In the genomic region with DNA sequence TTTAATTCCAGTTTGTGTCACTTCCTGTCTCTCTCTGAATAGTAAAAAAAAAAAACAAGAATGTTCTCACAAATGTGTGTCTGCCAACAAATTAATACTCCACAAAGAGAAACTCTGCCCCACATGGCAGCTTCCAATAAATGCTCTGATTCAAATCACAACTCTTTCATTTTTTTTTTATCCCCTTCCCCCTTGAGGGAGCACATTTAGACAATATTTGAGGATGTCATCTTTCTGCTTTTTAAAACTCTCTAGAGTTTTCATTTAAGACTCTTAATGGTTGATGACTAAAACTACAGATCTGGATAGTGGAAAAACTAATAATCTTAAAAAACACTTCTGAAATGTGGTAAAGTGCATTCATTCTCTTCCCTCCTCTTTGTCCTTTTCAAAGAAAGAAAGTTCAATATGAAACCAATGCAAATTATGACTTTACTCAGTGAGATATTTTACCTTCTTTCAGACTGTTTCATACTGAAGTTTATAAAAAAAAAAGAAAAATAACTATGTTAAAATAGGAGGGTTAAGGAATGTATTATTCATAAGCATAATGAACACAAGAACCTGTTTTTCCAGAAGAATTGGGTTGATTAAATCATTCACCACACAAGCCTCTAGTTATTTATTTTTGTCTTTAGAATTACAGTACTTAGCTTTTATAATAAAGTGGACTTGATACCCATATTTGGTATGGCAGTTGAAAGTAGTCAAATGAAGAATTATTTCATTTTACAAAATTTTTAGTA, we compare ENCODE assay signal across 8 cellular contexts. TPM values are rescaled to one million over a fixed set of nuclear protein-coding genes. Genes with fewer than 3 reads are reported as not detected.
DNase-seq lines count a peak whose midpoint lies in the region; ATAC-seq and TF ChIP-seq lines count a peak whose summit lies in the region.

No MANE protein-coding gene starts in this region.

- ATAC-seq in activated CD4-positive, alpha-beta T cell treated with anti-CD3 and anti-CD28 coated beads for 36 hours, result peak; percentile 78
- ATAC-seq in HG02981 (IDR thresholded peaks at IDR 0.05; ENCODE audit: unreplicated experiment) (peak; percentile 42), WTC11 (no peak)

- intact Hi-C loops in activated CD4-positive, alpha-beta T cell treated with anti-CD3 and anti-CD28 coated beads for 36 hours (cut with DNase I, micrococcal nuclease), result loop anchor here (1.0 to 5.0 kb wide), 17 partner anchors 18 to 872 kb away; a partner anchor contains a TSS
- intact Hi-C loops in sigmoid colon (cut with DNase I), result loop anchor here (5.0 kb wide), 2 partner anchors 42 to 48 kb away; a partner anchor contains a TSS

- H3K27me3 ChIP-seq in sigmoid colon, result no peaks in the 10 kb centered on the region

- peaks cover 0 to 5% (median 0%) of the 10 kb centered on the region in 4 donors for H3K36me3 ChIP-seq in sigmoid colon

- H3K4me3 Mint-ChIP-seq in activated CD4-positive, alpha-beta T cell treated with anti-CD3 and anti-CD28 coated beads for 36 hours, result peak overlapping the region; percentile 59
- H3K4me3 Mint-ChIP-seq in WTC11, result no peak overlapping the region

- H3K4me3 ChIP-seq in fibroblast of the aortic adventitia (ENCODE audit: low read depth, low read length), result no peak overlapping the region
- H3K4me3 ChIP-seq in sigmoid colon, result no peak overlapping the region

- TF ChIP-seq CTCF in WTC11 (IDR thresholded peaks at IDR 0.05) (no peak), fibroblast of the aortic adventitia (IDR thresholded peaks at IDR 0.05; ENCODE audit: insufficient read depth, low read length) (peak; percentile 32), sigmoid colon (IDR thresholded peaks at IDR 0.05) (peak in 1 of 4 experiments; percentile 10)

- peaks cover 0 to 57% (median 43%) of the 10 kb centered on the region in 4 donors for H3K4me1 ChIP-seq in sigmoid colon

- CTCF ChIA-PET in activated CD4-positive, alpha-beta T cell treated with anti-CD3 and anti-CD28 coated beads for 36 hours (lab: Charles Lee), result interaction anchor here (0.6 to 2.6 kb wide), 14 partner anchors 10 to 109 kb away, joined by 3 to 13 read pairs (median 4); no protein-coding TSS in a partner anchor
- CTCF ChIA-PET in WTC11 (lab: Charles Lee), result interaction anchor here (0.7 kb wide), 1 partner anchor 480 kb away, joined by 3 read pairs; no protein-coding TSS in a partner anchor

- H3K9me3 Mint-ChIP-seq in activated CD4-positive, alpha-beta T cell treated with anti-CD3 and anti-CD28 coated beads for 36 hours (ENCODE audit: low read depth), result no peaks in the 10 kb centered on the region
- H3K9me3 Mint-ChIP-seq in WTC11, result no peaks in the 10 kb centered on the region

- peak overlapping the region; percentile 98 for H3K27ac Mint-ChIP-seq in activated CD4-positive, alpha-beta T cell treated with anti-CD3 and anti-CD28 coated beads for 36 hours
- peak overlapping the region; percentile 67 for H3K27ac Mint-ChIP-seq in WTC11

- no peak for TF ChIP-seq POLR2A in sigmoid colon (IDR thresholded peaks at IDR 0.05)

- POLR2A ChIA-PET in activated CD4-positive, alpha-beta T cell treated with anti-CD3 and anti-CD28 coated beads for 36 hours (lab: Charles Lee), result interaction anchor here (0.6 to 2.6 kb wide), 12 partner anchors 10 to 242 kb away, joined by 3 to 17 read pairs (median 8); a partner anchor contains a TSS
- POLR2A ChIA-PET in WTC11 (lab: Charles Lee), result no interaction called here

- H3K4me1 Mint-ChIP-seq in activated CD4-positive, alpha-beta T cell treated with anti-CD3 and anti-CD28 coated beads for 36 hours, result peaks cover 71% of the 10 kb centered on the region
- peaks cover 10% of the 10 kb centered on the region for H3K4me1 Mint-ChIP-seq in WTC11

- no peaks in the 10 kb centered on the region for H3K9me3 ChIP-seq in sigmoid colon

- DNase-seq in activated CD4-positive, alpha-beta T cell treated with anti-CD3 and anti-CD28 coated beads for 36 hours, result peak; percentile 51
- no peak for DNase-seq in activated CD4-positive, alpha-beta T cell treated with anti-CD3 and anti-CD28 coated beads, Interleukin-2, amount 50 U/mL, for 1 hour
- DNase-seq in WTC11 (ENCODE audit: low spot score), result no peak
- DNase-seq in fibroblast of the aortic adventitia (ENCODE audit: low read depth), result peak; percentile 76
- no peak for DNase-seq in sigmoid colon
- no peak for DNase-seq in GOT3 (lab: John Stamatoyannopoulos, UW)
- no peak for DNase-seq in NCI-H2171 treated with DMSO at 0.1 percent for 48 hours (lab: John Stamatoyannopoulos, UW)

- no peaks in the 10 kb centered on the region for H3K27me3 Mint-ChIP-seq in activated CD4-positive, alpha-beta T cell treated with anti-CD3 and anti-CD28 coated beads for 36 hours
- no peaks in the 10 kb centered on the region for H3K27me3 Mint-ChIP-seq in WTC11 (ENCODE audit: low read depth)

- peak overlapping the region; percentile 70 to 84 (median 80) for H3K27ac ChIP-seq in sigmoid colon

- no peak for TF ChIP-seq EP300 in sigmoid colon (IDR thresholded peaks at IDR 0.05)

- peaks cover 75% of the 10 kb centered on the region for H3K36me3 Mint-ChIP-seq in activated CD4-positive, alpha-beta T cell treated with anti-CD3 and anti-CD28 coated beads for 36 hours (ENCODE audit: low read depth)
- no peaks in the 10 kb centered on the region for H3K36me3 Mint-ChIP-seq in WTC11

TF ChIP-seq in WTC11, 78 proteins besides CTCF, POLR2A, EP300 and RAD21:
- TF ChIP-seq ZNF671 (CRISPR knock-in tag; IDR thresholded peaks at IDR 0.05), result no peak
- TF ChIP-seq ZNF263 (CRISPR knock-in tag; IDR thresholded peaks at IDR 0.05; ENCODE audit: low read depth), result no peak
- TF ChIP-seq ZNF416 (CRISPR knock-in tag; IDR thresholded peaks at IDR 0.05), result no peak
- no peak for TF ChIP-seq FOXJ3 (CRISPR knock-in tag; IDR thresholded peaks at IDR 0.05; ENCODE audit: borderline replicate concordance)
- TF ChIP-seq, protein P1, sequence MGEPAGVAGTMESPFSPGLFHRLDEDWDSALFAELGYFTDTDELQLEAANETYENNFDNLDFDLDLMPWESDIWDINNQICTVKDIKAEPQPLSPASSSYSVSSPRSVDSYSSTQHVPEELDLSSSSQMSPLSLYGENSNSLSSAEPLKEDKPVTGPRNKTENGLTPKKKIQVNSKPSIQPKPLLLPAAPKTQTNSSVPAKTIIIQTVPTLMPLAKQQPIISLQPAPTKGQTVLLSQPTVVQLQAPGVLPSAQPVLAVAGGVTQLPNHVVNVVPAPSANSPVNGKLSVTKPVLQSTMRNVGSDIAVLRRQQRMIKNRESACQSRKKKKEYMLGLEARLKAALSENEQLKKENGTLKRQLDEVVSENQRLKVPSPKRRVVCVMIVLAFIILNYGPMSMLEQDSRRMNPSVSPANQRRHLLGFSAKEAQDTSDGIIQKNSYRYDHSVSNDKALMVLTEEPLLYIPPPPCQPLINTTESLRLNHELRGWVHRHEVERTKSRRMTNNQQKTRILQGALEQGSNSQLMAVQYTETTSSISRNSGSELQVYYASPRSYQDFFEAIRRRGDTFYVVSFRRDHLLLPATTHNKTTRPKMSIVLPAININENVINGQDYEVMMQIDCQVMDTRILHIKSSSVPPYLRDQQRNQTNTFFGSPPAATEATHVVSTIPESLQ (CRISPR knock-in tag; IDR thresholded peaks at IDR 0.05), result no peak
- TF ChIP-seq TEAD4 (CRISPR knock-in tag; IDR thresholded peaks at IDR 0.05), result no peak
- TF ChIP-seq, protein P2, sequence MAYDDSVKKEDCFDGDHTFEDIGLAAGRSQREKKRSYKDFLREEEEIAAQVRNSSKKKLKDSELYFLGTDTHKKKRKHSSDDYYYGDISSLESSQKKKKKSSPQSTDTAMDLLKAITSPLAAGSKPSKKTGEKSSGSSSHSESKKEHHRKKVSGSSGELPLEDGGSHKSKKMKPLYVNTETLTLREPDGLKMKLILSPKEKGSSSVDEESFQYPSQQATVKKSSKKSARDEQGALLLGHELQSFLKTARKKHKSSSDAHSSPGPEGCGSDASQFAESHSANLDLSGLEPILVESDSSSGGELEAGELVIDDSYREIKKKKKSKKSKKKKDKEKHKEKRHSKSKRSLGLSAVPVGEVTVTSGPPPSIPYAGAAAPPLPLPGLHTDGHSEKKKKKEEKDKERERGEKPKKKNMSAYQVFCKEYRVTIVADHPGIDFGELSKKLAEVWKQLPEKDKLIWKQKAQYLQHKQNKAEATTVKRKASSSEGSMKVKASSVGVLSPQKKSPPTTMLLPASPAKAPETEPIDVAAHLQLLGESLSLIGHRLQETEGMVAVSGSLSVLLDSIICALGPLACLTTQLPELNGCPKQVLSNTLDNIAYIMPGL (CRISPR knock-in tag; IDR thresholded peaks at IDR 0.05), result no peak
- TF ChIP-seq GTF2I (CRISPR knock-in tag; conservative IDR thresholded peaks at IDR 0.05), result no peak
- TF ChIP-seq RORB (CRISPR knock-in tag; IDR thresholded peaks at IDR 0.05), result no peak
- TF ChIP-seq, protein P3, sequence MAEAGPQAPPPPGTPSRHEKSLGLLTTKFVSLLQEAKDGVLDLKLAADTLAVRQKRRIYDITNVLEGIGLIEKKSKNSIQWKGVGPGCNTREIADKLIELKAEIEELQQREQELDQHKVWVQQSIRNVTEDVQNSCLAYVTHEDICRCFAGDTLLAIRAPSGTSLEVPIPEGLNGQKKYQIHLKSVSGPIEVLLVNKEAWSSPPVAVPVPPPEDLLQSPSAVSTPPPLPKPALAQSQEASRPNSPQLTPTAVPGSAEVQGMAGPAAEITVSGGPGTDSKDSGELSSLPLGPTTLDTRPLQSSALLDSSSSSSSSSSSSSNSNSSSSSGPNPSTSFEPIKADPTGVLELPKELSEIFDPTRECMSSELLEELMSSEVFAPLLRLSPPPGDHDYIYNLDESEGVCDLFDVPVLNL (CRISPR knock-in tag; IDR thresholded peaks at IDR 0.05; ENCODE audit: borderline replicate concordance, low read depth), result no peak

RNA-seq across cellular contexts. Expression of a gene that starts 42.4 kb away (rescaled TPM):
- total RNA-seq in activated CD4-positive, alpha-beta T cell treated with anti-CD3 and anti-CD28 coated beads for 36 hours, result 100 to 1,000 TPM in 1 of 2 experiments, 10 to 100 TPM in 1; 73.8 to 106 TPM
- total RNA-seq in WTC11 (2021) (0.85 to 2.3 TPM (median 1.2 TPM) in 3 replicates), fibroblast of the aortic adventitia (ENCODE audit: low replicate concordance) (51.0 and 87.9 TPM in 2 replicates), sigmoid colon (100 to 1,000 TPM in 1 of 4 donors, 10 to 100 TPM in 3; 29.6 to 109 (median 61.1) TPM)
- 10 to 100 TPM in 1 of 3 donors, 1 to 10 TPM in 2; 2.3 to 13.6 (median 3.0) TPM for polyA plus RNA-seq in sigmoid colon

Comparison
In these comparisons a context has a peak if more than half of its experiments do, and no peak if none do; other contexts are left out.
1. DNase-seq: peak in activated CD4-positive, alpha-beta T cell treated with anti-CD3 and anti-CD28 coated beads for 36 hours (single experiment) and fibroblast of the aortic adventitia (single experiment); none in activated CD4-positive, alpha-beta T cell treated with anti-CD3 and anti-CD28 coated beads, Interleukin-2, amount 50 U/mL, for 1 hour (single experiment), WTC11 (single experiment), sigmoid colon (single experiment), GOT3 (single experiment) and NCI-H2171 treated with DMSO at 0.1 percent for 48 hours (single experiment).